ENCODE assay signal across 28 cellular contexts in genomic region chr10:69741671-69742355, GRCh38. TPM values are rescaled to one million over a fixed set of nuclear protein-coding genes. Genes with fewer than 3 reads are reported as not detected.
"Had no signal": no experiment of that assay in that cellular context is flagged by ENCODE, and none has a peak within 500 bp of the region (broad histone marks: within the 10 kb centered on the region; RNA-seq: fewer than 3 reads in every experiment).

No MANE protein-coding gene starts in this region.

- H3K4me3 ChIP-seq: stomach, suprapubic skin, testis, thoracic aorta, thyroid gland, tibial artery, tibial nerve, transverse colon, upper lobe of left lung, upper lobe of right lung, uterus, vagina had no signal

- H3K9me3 ChIP-seq: stomach, suprapubic skin, testis, thoracic aorta, thyroid gland, tibial artery, tibial nerve, transverse colon, upper lobe of left lung, upper lobe of right lung, uterus, vagina had no signal

- DNase-seq: stimulated activated CD4-positive, alpha-beta T cell treated with anti-CD3 and anti-CD28 coated beads, Interleukin-2, amount 100 ng/mL, for 48 hours; stimulated activated CD4-positive, alpha-beta T cell treated with anti-CD3 and anti-CD28 coated beads, Interleukin-4, amount 100 ng/mL, for 1 hour; stimulated activated CD4-positive, alpha-beta T cell treated with anti-CD3 and anti-CD28 coated beads, Interleukin-4, amount 100 ng/mL, for 24 hours; stimulated activated CD4-positive, alpha-beta T cell treated with anti-CD3 and anti-CD28 coated beads, Interleukin-4, amount 100 ng/mL, for 4 hours; stimulated activated CD8-positive, alpha-beta memory T cell treated with anti-CD3 and anti-CD28 coated beads, Interleukin-4, amount 100 ng/mL, for 48 hours; stimulated activated naive B cell treated with anti-CD40 and anti-IgM and Interleukin-4, amounts not matched to agents 10 μg/mL and 1 μg/mL and 100 μg/mL, for 72 hours; stimulated activated naive CD4-positive, alpha-beta T cell; stimulated activated naive CD4-positive, alpha-beta T cell treated with Interleukin-2 at 50 U/mL for 16 hours; stimulated activated naive CD8-positive, alpha-beta T cell treated with anti-CD3 and anti-CD28 coated beads, Interleukin-15, amount 100 ng/mL, for 72 hours; stimulated activated naive CD8-positive, alpha-beta T cell treated with anti-CD3 and anti-CD28 coated beads, Interleukin-15, Interleukin-2, amounts not matched to agents 100 U/mL and 50 U/mL, for 24 hours; stomach; substantia nigra; testis; thyroid gland; tibial artery; transverse colon; trophoblast cell; upper lobe of left lung; upper lobe of right lung; uterus had no signal

- H3K9me3 Mint-ChIP-seq: stimulated activated effector memory CD8-positive, alpha-beta T cell treated with anti-CD3 and anti-CD28 coated beads, Interleukin-12 subunit alpha, Interleukin-12 subunit beta, amount 100 ng/mL, for 72 hours; stimulated activated memory B cell treated with anti-CD40 and anti-IgM and Interleukin-4, amounts not matched to agents 10 μg/mL and 1 μg/mL and 100 μg/mL, for 72 hours; stimulated activated naive B cell treated with anti-CD40 and anti-IgM and Interleukin-4, amounts not matched to agents 10 μg/mL and 1 μg/mL and 100 μg/mL, for 72 hours; stimulated activated naive CD8-positive, alpha-beta T cell treated with anti-CD3 and anti-CD28 coated beads, Interleukin-15, amount 100 ng/mL, for 72 hours; stimulated activated naive CD8-positive, alpha-beta T cell treated with anti-CD3 and anti-CD28 coated beads, Interleukin-15, Interleukin-2, amounts not matched to agents 100 ng/mL and 50 ng/mL, for 24 hours; type B pancreatic cell had no signal

- H3K4me3 Mint-ChIP-seq: stimulated activated effector memory CD8-positive, alpha-beta T cell treated with anti-CD3 and anti-CD28 coated beads, Interleukin-12 subunit alpha, Interleukin-12 subunit beta, amount 100 ng/mL, for 72 hours; stimulated activated memory B cell treated with anti-CD40 and anti-IgM and Interleukin-4, amounts not matched to agents 10 μg/mL and 1 μg/mL and 100 μg/mL, for 72 hours; stimulated activated naive B cell treated with anti-CD40 and anti-IgM and Interleukin-4, amounts not matched to agents 10 μg/mL and 1 μg/mL and 100 μg/mL, for 72 hours; stimulated activated naive CD8-positive, alpha-beta T cell treated with anti-CD3 and anti-CD28 coated beads, Interleukin-15, amount 100 ng/mL, for 72 hours; stimulated activated naive CD8-positive, alpha-beta T cell treated with anti-CD3 and anti-CD28 coated beads, Interleukin-15, Interleukin-2, amounts not matched to agents 100 ng/mL and 50 ng/mL, for 24 hours; type B pancreatic cell had no signal

- H3K27me3 ChIP-seq: testis, thyroid gland, tibial artery, tibial nerve, transverse colon, upper lobe of left lung, upper lobe of right lung, uterus, vagina had no signal

- ATAC-seq: stimulated activated effector memory CD8-positive, alpha-beta T cell treated with anti-CD3 and anti-CD28 coated beads, Interleukin-12 subunit alpha, Interleukin-12 subunit beta, amount 100 ng/mL, for 72 hours; stimulated activated memory B cell treated with anti-CD40 and anti-IgM and Interleukin-4, amounts not matched to agents 10 μg/mL and 1 μg/mL and 100 μg/mL, for 72 hours; stimulated activated naive B cell treated with anti-CD40 and anti-IgM and Interleukin-4, amounts not matched to agents 10 μg/mL and 1 μg/mL and 100 μg/mL, for 72 hours; stimulated activated naive CD8-positive, alpha-beta T cell treated with anti-CD3 and anti-CD28 coated beads, Interleukin-15, amount 100 ng/mL, for 72 hours; stimulated activated naive CD8-positive, alpha-beta T cell treated with anti-CD3 and anti-CD28 coated beads, Interleukin-15, Interleukin-2, amounts not matched to agents 100 U/mL and 50 U/mL, for 24 hours; upper lobe of right lung had no signal

- H3K36me3 Mint-ChIP-seq: stimulated activated effector memory CD8-positive, alpha-beta T cell treated with anti-CD3 and anti-CD28 coated beads, Interleukin-12 subunit alpha, Interleukin-12 subunit beta, amount 100 ng/mL, for 72 hours; stimulated activated memory B cell treated with anti-CD40 and anti-IgM and Interleukin-4, amounts not matched to agents 10 μg/mL and 1 μg/mL and 100 μg/mL, for 72 hours; stimulated activated naive B cell treated with anti-CD40 and anti-IgM and Interleukin-4, amounts not matched to agents 10 μg/mL and 1 μg/mL and 100 μg/mL, for 72 hours; type B pancreatic cell had no signal

- H3K4me1 Mint-ChIP-seq: stimulated activated memory B cell treated with anti-CD40 and anti-IgM and Interleukin-4, amounts not matched to agents 10 μg/mL and 1 μg/mL and 100 μg/mL, for 72 hours; stimulated activated naive CD8-positive, alpha-beta T cell treated with anti-CD3 and anti-CD28 coated beads, Interleukin-15, amount 100 ng/mL, for 72 hours had no signal

- H3K27ac ChIP-seq: stomach, suprapubic skin, testis, thoracic aorta, thyroid gland, tibial artery, tibial nerve, transverse colon, upper lobe of left lung, upper lobe of right lung, uterus, vagina had no signal

- H3K4me1 ChIP-seq: suprapubic skin, testis, thyroid gland, transverse colon, upper lobe of left lung, upper lobe of right lung, uterus, vagina had no signal

- H3K27ac Mint-ChIP-seq: stimulated activated effector memory CD8-positive, alpha-beta T cell treated with anti-CD3 and anti-CD28 coated beads, Interleukin-12 subunit alpha, Interleukin-12 subunit beta, amount 100 ng/mL, for 72 hours; stimulated activated memory B cell treated with anti-CD40 and anti-IgM and Interleukin-4, amounts not matched to agents 10 μg/mL and 1 μg/mL and 100 μg/mL, for 72 hours; stimulated activated naive B cell treated with anti-CD40 and anti-IgM and Interleukin-4, amounts not matched to agents 10 μg/mL and 1 μg/mL and 100 μg/mL, for 72 hours; stimulated activated naive CD8-positive, alpha-beta T cell treated with anti-CD3 and anti-CD28 coated beads, Interleukin-15, amount 100 ng/mL, for 72 hours; stimulated activated naive CD8-positive, alpha-beta T cell treated with anti-CD3 and anti-CD28 coated beads, Interleukin-15, Interleukin-2, amounts not matched to agents 100 ng/mL and 50 ng/mL, for 24 hours; type B pancreatic cell had no signal

- H3K36me3 ChIP-seq: stomach, suprapubic skin, thoracic aorta, thyroid gland, tibial artery, tibial nerve, transverse colon, upper lobe of left lung, upper lobe of right lung, uterus, vagina had no signal

RNA-seq across cellular contexts. Expression of gene COL13A1, which starts 59.9 kb away (rescaled TPM):
- total RNA-seq: vagina had no signal
